Comparison of ENCODE assay signal across 1 cellular context in genomic region chr9:33030285-33030684, GRCh38.
TF ChIP-seq lines count a peak whose summit lies in the region.

No MANE protein-coding gene starts in this region.

TF ChIP-seq in liver, 16 proteins besides CTCF, POLR2A, EP300 and RAD21:
- TF ChIP-seq EGR1 (IDR thresholded peaks at IDR 0.05; ENCODE audit: low read depth in 2 of 2) (no peak), REST (IDR thresholded peaks at IDR 0.05) (peak; percentile 98), YY1 (IDR thresholded peaks at IDR 0.05) (no peak)
